1 cellular context compared by ENCODE assay signal in genomic region chr20:13119583-13119982, GRCh38.
TF ChIP-seq lines count a peak whose summit lies in the region.

No MANE protein-coding gene starts in this region.

TF ChIP-seq in HepG2, 621 proteins besides CTCF, POLR2A, EP300 and RAD21 (continued from another document):
- TF ChIP-seq HMGXB3 (CRISPR knock-in tag; IDR thresholded peaks at IDR 0.05; ENCODE audit: borderline replicate concordance) = 0 out of 2 replicates have a peak, but pooled peaks have one; percentile 60
- no peak for TF ChIP-seq HOXA9 (CRISPR knock-in tag; IDR thresholded peaks at IDR 0.05; ENCODE audit: borderline replicate concordance)
- no peak for TF ChIP-seq ZNF891 (CRISPR knock-in tag; IDR thresholded peaks at IDR 0.05)
- no peak for TF ChIP-seq PAWR (CRISPR knock-in tag; IDR thresholded peaks at IDR 0.05; ENCODE audit: borderline replicate concordance)
- TF ChIP-seq HDAC1 (CRISPR knock-in tag; IDR thresholded peaks at IDR 0.05) = peak; percentile 40; the same call in 1 of the 2 replicates
- no peak for TF ChIP-seq MZF1 (CRISPR knock-in tag; IDR thresholded peaks at IDR 0.05; ENCODE audit: borderline replicate concordance)
